12 cellular contexts compared by ENCODE assay signal in genomic region chr7:54811016-54811924, GRCh38. TPM values are rescaled to one million over a fixed set of nuclear protein-coding genes. Genes with fewer than 3 reads are reported as not detected.
A peak's percentile ranks its signal among the peaks of the same experiment; 100 is the strongest.
DNase-seq lines count a peak whose midpoint lies in the region; ATAC-seq and TF ChIP-seq lines count a peak whose summit lies in the region.
"Had no signal": no experiment of that assay in that cellular context is flagged by ENCODE, and none has a peak within 500 bp of the region (broad histone marks: within the 10 kb centered on the region; RNA-seq: fewer than 3 reads in every experiment).

No MANE protein-coding gene starts in this region.

- DNase-seq in ELR (ENCODE audit: low read depth) (peak; percentile 70), fibroblast of villous mesenchyme (ENCODE audit: low read depth) (peak; percentile 76), sciatic nerve (ENCODE audit: low spot score) (no peak), NCI-H1105 (lab: John Stamatoyannopoulos, UW) (no peak), GF-D8 (lab: John Stamatoyannopoulos, UW) (no peak)
- no peak for DNase-seq in stimulated activated naive CD8-positive, alpha-beta T cell treated with anti-CD3 and anti-CD28 coated beads, Interleukin-15, Interleukin-2, amounts not matched to agents 100 U/mL and 50 U/mL, for 24 hours
- no peak for DNase-seq in activated CD4-positive, alpha-beta T cell treated with anti-CD3 and anti-CD28 coated beads for 48 hours
- DNase-seq: NCI-H69, posterior cingulate gyrus had no signal

- no peaks in the 10 kb centered on the region for H3K36me3 Mint-ChIP-seq in activated T-helper 17 cell treated with anti-CD3 and anti-CD28 coated beads, Interleukin-2, amount 50 U/mL, for 72 hours (ENCODE audit: low read depth)

- peaks cover 14% of the 10 kb centered on the region for H3K27me3 Mint-ChIP-seq in activated T-helper 17 cell treated with anti-CD3 and anti-CD28 coated beads, Interleukin-2, amount 50 U/mL, for 72 hours

- no peak overlapping the region for H3K4me3 Mint-ChIP-seq in activated T-helper 17 cell treated with anti-CD3 and anti-CD28 coated beads, Interleukin-2, amount 50 U/mL, for 72 hours
- H3K4me3 Mint-ChIP-seq: central memory CD8-positive, alpha-beta T cell; T-helper 1 cell treated with Interleukin-12 subunit alpha and Interleukin-12 subunit beta and Interleukin-4 antibody, amounts not matched to agents 30 μg/mL and 1 μg/mL, for 36 hours had no signal

- H3K9me3 Mint-ChIP-seq in activated T-helper 17 cell treated with anti-CD3 and anti-CD28 coated beads, Interleukin-2, amount 50 U/mL, for 72 hours = no peaks in the 10 kb centered on the region
- H3K9me3 Mint-ChIP-seq: central memory CD8-positive, alpha-beta T cell; T-helper 1 cell treated with Interleukin-12 subunit alpha and Interleukin-12 subunit beta and Interleukin-4 antibody, amounts not matched to agents 30 μg/mL and 1 μg/mL, for 36 hours had no signal

- no peak overlapping the region for H3K27ac Mint-ChIP-seq in activated T-helper 17 cell treated with anti-CD3 and anti-CD28 coated beads, Interleukin-2, amount 50 U/mL, for 72 hours
- H3K27ac Mint-ChIP-seq: T-helper 1 cell treated with Interleukin-12 subunit alpha and Interleukin-12 subunit beta and Interleukin-4 antibody, amounts not matched to agents 30 μg/mL and 1 μg/mL, for 36 hours had no signal

- H3K4me3 ChIP-seq in fibroblast of villous mesenchyme (ENCODE audit: low read depth, low read length) = no peak overlapping the region

- intact Hi-C loops in sciatic nerve (cut with DNase I) = no loop called here

- no peaks in the 10 kb centered on the region for H3K4me1 Mint-ChIP-seq in activated T-helper 17 cell treated with anti-CD3 and anti-CD28 coated beads, Interleukin-2, amount 50 U/mL, for 72 hours
- H3K4me1 Mint-ChIP-seq: central memory CD8-positive, alpha-beta T cell had no signal

- ATAC-seq in activated T-helper 17 cell treated with anti-CD3 and anti-CD28 coated beads, Interleukin-2, amount 50 U/mL, for 72 hours (replicated peaks) = peak; percentile 55
- ATAC-seq in sciatic nerve = peak; percentile 88
- no peak for ATAC-seq in stimulated activated naive CD8-positive, alpha-beta T cell treated with anti-CD3 and anti-CD28 coated beads, Interleukin-15, Interleukin-2, amounts not matched to agents 100 U/mL and 50 U/mL, for 24 hours

- no peak for TF ChIP-seq CTCF in fibroblast of villous mesenchyme (IDR thresholded peaks at IDR 0.05; ENCODE audit: insufficient read depth, low read depth, low read length)

RNA-seq across cellular contexts. Expression of gene SEC61G, which starts 52.3 kb away (rescaled TPM):
- total RNA-seq in activated T-helper 17 cell treated with anti-CD3 and anti-CD28 coated beads, Interleukin-2, amount 50 U/mL, for 72 hours = 100 to 1,000 TPM; 165 to 192 TPM
- total RNA-seq in fibroblast of villous mesenchyme (220 and 240 TPM in 2 replicates), sciatic nerve (54.9 TPM)

Comparison
In these comparisons a context has a peak if more than half of its experiments do, and no peak if none do; other contexts are left out.
1. DNase-seq: peak in ELR (single experiment) and fibroblast of villous mesenchyme (single experiment); none in sciatic nerve (single experiment), NCI-H1105 (single experiment), stimulated activated naive CD8-positive, alpha-beta T cell treated with anti-CD3 and anti-CD28 coated beads, Interleukin-15, Interleukin-2, amounts not matched to agents 100 U/mL and 50 U/mL, for 24 hours (single experiment), GF-D8 (single experiment) and activated CD4-positive, alpha-beta T cell treated with anti-CD3 and anti-CD28 coated beads for 48 hours (single experiment).